ENCODE assay signal across 1 cellular context in the genomic region with DNA sequence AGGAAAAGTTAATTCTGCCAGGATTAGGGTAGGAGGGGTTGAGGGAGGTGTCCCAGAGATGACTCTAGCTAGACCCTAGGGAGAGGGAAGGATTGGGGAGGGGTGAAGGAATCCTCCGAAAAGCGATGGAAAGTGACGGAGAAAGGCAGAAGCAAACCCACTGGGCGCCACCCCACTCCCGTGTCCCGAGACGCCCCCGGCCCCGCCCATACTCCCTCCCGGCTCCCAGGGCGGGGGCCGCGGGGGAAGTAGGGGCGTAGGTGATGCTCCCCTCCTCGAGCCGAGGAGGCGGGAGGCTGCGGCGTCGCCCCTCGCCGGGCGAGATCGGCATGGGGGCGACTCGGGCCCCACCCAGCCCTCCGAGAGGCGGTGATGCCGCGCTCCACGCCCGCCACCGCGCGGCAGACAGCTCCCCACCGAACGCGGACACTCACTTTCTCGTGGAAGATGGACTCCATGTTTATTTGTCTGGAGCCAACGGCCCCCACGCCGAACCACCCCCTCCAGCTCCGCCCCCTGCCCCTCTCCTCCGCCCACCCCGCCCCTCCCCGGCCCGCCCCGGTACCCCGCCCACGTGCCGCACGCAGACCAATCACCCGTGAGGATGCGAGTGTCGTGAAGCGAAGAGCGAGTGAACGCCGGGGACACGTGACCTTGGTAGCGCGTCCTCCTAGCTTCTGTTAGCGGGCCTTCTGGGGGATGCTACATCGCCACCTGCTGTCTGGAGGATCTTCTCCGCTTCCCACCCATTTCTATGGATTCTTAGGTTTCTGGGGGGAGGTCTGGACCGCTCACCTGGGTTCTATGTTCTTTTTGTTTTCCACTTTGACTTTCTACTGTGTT.
TF ChIP-seq lines count a peak whose summit lies in the region.

A gene (minus strand): TSS at position 488 of the 843 bp plus-strand sequence. CDS start 30 bp downstream, at position 458.

TF ChIP-seq in K562, 482 proteins besides CTCF, POLR2A, EP300 and RAD21 (continued from another document and continues in another):
- TF ChIP-seq, protein P1, sequence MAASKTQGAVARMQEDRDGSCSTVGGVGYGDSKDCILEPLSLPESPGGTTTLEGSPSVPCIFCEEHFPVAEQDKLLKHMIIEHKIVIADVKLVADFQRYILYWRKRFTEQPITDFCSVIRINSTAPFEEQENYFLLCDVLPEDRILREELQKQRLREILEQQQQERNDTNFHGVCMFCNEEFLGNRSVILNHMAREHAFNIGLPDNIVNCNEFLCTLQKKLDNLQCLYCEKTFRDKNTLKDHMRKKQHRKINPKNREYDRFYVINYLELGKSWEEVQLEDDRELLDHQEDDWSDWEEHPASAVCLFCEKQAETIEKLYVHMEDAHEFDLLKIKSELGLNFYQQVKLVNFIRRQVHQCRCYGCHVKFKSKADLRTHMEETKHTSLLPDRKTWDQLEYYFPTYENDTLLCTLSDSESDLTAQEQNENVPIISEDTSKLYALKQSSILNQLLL (CRISPR knock-in tag; IDR thresholded peaks at IDR 0.05; ENCODE audit: borderline replicate concordance), result no peak
- TF ChIP-seq, protein P2, sequence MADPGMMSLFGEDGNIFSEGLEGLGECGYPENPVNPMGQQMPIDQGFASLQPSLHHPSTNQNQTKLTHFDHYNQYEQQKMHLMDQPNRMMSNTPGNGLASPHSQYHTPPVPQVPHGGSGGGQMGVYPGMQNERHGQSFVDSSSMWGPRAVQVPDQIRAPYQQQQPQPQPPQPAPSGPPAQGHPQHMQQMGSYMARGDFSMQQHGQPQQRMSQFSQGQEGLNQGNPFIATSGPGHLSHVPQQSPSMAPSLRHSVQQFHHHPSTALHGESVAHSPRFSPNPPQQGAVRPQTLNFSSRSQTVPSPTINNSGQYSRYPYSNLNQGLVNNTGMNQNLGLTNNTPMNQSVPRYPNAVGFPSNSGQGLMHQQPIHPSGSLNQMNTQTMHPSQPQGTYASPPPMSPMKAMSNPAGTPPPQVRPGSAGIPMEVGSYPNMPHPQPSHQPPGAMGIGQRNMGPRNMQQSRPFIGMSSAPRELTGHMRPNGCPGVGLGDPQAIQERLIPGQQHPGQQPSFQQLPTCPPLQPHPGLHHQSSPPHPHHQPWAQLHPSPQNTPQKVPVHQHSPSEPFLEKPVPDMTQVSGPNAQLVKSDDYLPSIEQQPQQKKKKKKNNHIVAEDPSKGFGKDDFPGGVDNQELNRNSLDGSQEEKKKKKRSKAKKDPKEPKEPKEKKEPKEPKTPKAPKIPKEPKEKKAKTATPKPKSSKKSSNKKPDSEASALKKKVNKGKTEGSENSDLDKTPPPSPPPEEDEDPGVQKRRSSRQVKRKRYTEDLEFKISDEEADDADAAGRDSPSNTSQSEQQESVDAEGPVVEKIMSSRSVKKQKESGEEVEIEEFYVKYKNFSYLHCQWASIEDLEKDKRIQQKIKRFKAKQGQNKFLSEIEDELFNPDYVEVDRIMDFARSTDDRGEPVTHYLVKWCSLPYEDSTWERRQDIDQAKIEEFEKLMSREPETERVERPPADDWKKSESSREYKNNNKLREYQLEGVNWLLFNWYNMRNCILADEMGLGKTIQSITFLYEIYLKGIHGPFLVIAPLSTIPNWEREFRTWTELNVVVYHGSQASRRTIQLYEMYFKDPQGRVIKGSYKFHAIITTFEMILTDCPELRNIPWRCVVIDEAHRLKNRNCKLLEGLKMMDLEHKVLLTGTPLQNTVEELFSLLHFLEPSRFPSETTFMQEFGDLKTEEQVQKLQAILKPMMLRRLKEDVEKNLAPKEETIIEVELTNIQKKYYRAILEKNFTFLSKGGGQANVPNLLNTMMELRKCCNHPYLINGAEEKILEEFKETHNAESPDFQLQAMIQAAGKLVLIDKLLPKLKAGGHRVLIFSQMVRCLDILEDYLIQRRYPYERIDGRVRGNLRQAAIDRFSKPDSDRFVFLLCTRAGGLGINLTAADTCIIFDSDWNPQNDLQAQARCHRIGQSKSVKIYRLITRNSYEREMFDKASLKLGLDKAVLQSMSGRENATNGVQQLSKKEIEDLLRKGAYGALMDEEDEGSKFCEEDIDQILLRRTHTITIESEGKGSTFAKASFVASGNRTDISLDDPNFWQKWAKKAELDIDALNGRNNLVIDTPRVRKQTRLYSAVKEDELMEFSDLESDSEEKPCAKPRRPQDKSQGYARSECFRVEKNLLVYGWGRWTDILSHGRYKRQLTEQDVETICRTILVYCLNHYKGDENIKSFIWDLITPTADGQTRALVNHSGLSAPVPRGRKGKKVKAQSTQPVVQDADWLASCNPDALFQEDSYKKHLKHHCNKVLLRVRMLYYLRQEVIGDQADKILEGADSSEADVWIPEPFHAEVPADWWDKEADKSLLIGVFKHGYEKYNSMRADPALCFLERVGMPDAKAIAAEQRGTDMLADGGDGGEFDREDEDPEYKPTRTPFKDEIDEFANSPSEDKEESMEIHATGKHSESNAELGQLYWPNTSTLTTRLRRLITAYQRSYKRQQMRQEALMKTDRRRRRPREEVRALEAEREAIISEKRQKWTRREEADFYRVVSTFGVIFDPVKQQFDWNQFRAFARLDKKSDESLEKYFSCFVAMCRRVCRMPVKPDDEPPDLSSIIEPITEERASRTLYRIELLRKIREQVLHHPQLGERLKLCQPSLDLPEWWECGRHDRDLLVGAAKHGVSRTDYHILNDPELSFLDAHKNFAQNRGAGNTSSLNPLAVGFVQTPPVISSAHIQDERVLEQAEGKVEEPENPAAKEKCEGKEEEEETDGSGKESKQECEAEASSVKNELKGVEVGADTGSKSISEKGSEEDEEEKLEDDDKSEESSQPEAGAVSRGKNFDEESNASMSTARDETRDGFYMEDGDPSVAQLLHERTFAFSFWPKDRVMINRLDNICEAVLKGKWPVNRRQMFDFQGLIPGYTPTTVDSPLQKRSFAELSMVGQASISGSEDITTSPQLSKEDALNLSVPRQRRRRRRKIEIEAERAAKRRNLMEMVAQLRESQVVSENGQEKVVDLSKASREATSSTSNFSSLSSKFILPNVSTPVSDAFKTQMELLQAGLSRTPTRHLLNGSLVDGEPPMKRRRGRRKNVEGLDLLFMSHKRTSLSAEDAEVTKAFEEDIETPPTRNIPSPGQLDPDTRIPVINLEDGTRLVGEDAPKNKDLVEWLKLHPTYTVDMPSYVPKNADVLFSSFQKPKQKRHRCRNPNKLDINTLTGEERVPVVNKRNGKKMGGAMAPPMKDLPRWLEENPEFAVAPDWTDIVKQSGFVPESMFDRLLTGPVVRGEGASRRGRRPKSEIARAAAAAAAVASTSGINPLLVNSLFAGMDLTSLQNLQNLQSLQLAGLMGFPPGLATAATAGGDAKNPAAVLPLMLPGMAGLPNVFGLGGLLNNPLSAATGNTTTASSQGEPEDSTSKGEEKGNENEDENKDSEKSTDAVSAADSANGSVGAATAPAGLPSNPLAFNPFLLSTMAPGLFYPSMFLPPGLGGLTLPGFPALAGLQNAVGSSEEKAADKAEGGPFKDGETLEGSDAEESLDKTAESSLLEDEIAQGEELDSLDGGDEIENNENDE (IDR thresholded peaks at IDR 0.05; ENCODE audit: low read depth, low read length), result no peak
- TF ChIP-seq SMAD4 (CRISPR knock-in tag; conservative IDR thresholded peaks at IDR 0.05) (no peak; the same call in 1 of the 2 replicates), MECOM (CRISPR knock-in tag; IDR thresholded peaks at IDR 0.05) (no peak), SRSF7 (optimal IDR thresholded peaks at IDR 0.05; ENCODE audit: low read depth, low read length) (no peak), HSF4 (CRISPR knock-in tag; IDR thresholded peaks at IDR 0.05; ENCODE audit: borderline replicate concordance) (no peak), MIER1 (IDR thresholded peaks at IDR 0.05; ENCODE audit: low read depth) (no peak), KDM1A (IDR thresholded peaks at IDR 0.05) (no peak), SMAD1 (IDR thresholded peaks at IDR 0.05; ENCODE audit: low read depth, low read length, partially characterized antibody) (no peak), RBM14 (IDR thresholded peaks at IDR 0.05; ENCODE audit: borderline replicate concordance, insufficient read depth, low read depth, low read length) (no peak), ATF7 (IDR thresholded peaks at IDR 0.05) (0 out of 2 replicates have a peak, but pooled peaks have one; percentile 23), PCBP2 (IDR thresholded peaks at IDR 0.05; ENCODE audit: low read depth, low read length, poor library complexity, severe bottlenecking) (no peak), ZBTB7A (IDR thresholded peaks at IDR 0.05; ENCODE audit: borderline replicate concordance, control insufficient read depth, low read depth, low read length) (peak; percentile 59; the same call in 1 of the 2 replicates), SMC3 (conservative IDR thresholded peaks at IDR 0.05; ENCODE audit: insufficient read depth, low read depth, low read length) (no peak), NR2C2 (CRISPR knock-in tag; IDR thresholded peaks at IDR 0.05) (no peak), NR2C2 (tag; IDR thresholded peaks at IDR 0.05) (peak; percentile 31; the same call in 1 of the 2 replicates)
- TF ChIP-seq, protein P3, sequence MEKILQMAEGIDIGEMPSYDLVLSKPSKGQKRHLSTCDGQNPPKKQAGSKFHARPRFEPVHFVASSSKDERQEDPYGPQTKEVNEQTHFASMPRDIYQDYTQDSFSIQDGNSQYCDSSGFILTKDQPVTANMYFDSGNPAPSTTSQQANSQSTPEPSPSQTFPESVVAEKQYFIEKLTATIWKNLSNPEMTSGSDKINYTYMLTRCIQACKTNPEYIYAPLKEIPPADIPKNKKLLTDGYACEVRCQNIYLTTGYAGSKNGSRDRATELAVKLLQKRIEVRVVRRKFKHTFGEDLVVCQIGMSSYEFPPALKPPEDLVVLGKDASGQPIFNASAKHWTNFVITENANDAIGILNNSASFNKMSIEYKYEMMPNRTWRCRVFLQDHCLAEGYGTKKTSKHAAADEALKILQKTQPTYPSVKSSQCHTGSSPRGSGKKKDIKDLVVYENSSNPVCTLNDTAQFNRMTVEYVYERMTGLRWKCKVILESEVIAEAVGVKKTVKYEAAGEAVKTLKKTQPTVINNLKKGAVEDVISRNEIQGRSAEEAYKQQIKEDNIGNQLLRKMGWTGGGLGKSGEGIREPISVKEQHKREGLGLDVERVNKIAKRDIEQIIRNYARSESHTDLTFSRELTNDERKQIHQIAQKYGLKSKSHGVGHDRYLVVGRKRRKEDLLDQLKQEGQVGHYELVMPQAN (IDR thresholded peaks at IDR 0.05; ENCODE audit: borderline replicate concordance), result no peak; the same call in 1 of the 2 replicates
- TF ChIP-seq, protein P4, sequence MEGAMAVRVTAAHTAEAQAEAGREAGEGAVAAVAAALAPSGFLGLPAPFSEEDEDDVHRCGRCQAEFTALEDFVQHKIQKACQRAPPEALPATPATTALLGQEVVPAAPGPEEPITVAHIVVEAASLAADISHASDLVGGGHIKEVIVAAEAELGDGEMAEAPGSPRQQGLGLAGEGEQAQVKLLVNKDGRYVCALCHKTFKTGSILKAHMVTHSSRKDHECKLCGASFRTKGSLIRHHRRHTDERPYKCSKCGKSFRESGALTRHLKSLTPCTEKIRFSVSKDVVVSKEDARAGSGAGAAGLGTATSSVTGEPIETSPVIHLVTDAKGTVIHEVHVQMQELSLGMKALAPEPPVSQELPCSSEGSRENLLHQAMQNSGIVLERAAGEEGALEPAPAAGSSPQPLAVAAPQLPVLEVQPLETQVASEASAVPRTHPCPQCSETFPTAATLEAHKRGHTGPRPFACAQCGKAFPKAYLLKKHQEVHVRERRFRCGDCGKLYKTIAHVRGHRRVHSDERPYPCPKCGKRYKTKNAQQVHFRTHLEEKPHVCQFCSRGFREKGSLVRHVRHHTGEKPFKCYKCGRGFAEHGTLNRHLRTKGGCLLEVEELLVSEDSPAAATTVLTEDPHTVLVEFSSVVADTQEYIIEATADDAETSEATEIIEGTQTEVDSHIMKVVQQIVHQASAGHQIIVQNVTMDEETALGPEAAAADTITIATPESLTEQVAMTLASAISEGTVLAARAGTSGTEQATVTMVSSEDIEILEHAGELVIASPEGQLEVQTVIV (CRISPR knock-in tag; IDR thresholded peaks at IDR 0.05; ENCODE audit: borderline replicate concordance), result no peak
- TF ChIP-seq, protein P5, sequence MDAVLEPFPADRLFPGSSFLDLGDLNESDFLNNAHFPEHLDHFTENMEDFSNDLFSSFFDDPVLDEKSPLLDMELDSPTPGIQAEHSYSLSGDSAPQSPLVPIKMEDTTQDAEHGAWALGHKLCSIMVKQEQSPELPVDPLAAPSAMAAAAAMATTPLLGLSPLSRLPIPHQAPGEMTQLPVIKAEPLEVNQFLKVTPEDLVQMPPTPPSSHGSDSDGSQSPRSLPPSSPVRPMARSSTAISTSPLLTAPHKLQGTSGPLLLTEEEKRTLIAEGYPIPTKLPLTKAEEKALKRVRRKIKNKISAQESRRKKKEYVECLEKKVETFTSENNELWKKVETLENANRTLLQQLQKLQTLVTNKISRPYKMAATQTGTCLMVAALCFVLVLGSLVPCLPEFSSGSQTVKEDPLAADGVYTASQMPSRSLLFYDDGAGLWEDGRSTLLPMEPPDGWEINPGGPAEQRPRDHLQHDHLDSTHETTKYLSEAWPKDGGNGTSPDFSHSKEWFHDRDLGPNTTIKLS (IDR thresholded peaks at IDR 0.05; ENCODE audit: borderline replicate concordance, low read depth), result no peak
- TF ChIP-seq, protein P6, sequence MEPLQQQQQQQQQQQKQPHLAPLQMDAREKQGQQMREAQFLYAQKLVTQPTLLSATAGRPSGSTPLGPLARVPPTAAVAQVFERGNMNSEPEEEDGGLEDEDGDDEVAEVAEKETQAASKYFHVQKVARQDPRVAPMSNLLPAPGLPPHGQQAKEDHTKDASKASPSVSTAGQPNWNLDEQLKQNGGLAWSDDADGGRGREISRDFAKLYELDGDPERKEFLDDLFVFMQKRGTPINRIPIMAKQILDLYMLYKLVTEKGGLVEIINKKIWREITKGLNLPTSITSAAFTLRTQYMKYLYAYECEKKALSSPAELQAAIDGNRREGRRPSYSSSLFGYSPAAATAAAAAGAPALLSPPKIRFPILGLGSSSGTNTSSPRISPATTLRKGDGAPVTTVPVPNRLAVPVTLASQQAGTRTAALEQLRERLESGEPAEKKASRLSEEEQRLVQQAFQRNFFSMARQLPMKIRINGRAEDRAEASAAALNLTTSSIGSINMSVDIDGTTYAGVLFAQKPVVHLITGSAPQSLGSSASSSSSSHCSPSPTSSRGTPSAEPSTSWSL (CRISPR knock-in tag; IDR thresholded peaks at IDR 0.05; ENCODE audit: borderline replicate concordance), result no peak
